ENCODE assay signal across 1 cellular context in genomic region chr6:157428418-157429202, GRCh38.
TF ChIP-seq lines count a peak whose summit lies in the region.

No MANE protein-coding gene starts in this region.

TF ChIP-seq in GM23338, 12 proteins besides CTCF, POLR2A, EP300 and RAD21 (continued from another document):
- TF ChIP-seq ZNF462 (CRISPR knock-in tag; IDR thresholded peaks at IDR 0.05), result no peak
- no peak for TF ChIP-seq ZNF331 (CRISPR knock-in tag; IDR thresholded peaks at IDR 0.05; ENCODE audit: low read depth)
- no peak for TF ChIP-seq NANOG (IDR thresholded peaks at IDR 0.05; ENCODE audit: borderline replicate concordance)
- TF ChIP-seq EZH2phosphoT487 (IDR thresholded peaks at IDR 0.05; ENCODE audit: unreplicated experiment), result no peak
- no peak for TF ChIP-seq JUNB (IDR thresholded peaks at IDR 0.05; ENCODE audit: unreplicated experiment)
- TF ChIP-seq ZNF114 (CRISPR knock-in tag; IDR thresholded peaks at IDR 0.05), result no peak
- TF ChIP-seq REST (IDR thresholded peaks at IDR 0.05; ENCODE audit: unreplicated experiment), result no peak
- TF ChIP-seq POLR2AphosphoS5 (IDR thresholded peaks at IDR 0.05; ENCODE audit: low read depth), result no peak
